In genomic region chr7:28983396-28984190, GRCh38 we compare ENCODE assay signal across 17 cellular contexts. TPM values are rescaled to one million over a fixed set of nuclear protein-coding genes. Genes with fewer than 3 reads are reported as not detected.
DNase-seq lines count a peak whose midpoint lies in the region; TF ChIP-seq lines count a peak whose summit lies in the region.
"Had no signal": no experiment of that assay in that cellular context is flagged by ENCODE, and none has a peak within 500 bp of the region (broad histone marks: within the 10 kb centered on the region; RNA-seq: fewer than 3 reads in every experiment).

No MANE protein-coding gene starts in this region.

- peaks cover 21 to 53% (median 42%) of the 10 kb centered on the region in 4 donors for H3K4me1 ChIP-seq in esophagus muscularis mucosa
- H3K4me1 ChIP-seq in effector memory CD4-positive, alpha-beta T cell (ENCODE audit: control insufficient read depth, insufficient read depth, low read length, poor library complexity, severe bottlenecking) = no peaks in the 10 kb centered on the region
- peaks cover 0 to 13% (median 9%) of the 10 kb centered on the region in 4 donors for H3K4me1 ChIP-seq in sigmoid colon
- peaks cover 0 to 5% of the 10 kb centered on the region in 2 donors for H3K4me1 ChIP-seq in ascending aorta
- H3K4me1 ChIP-seq: A549 had no signal

- no peak overlapping the region for H3K4me3 ChIP-seq in SK-N-MC
- no peak overlapping the region for H3K4me3 ChIP-seq in esophagus muscularis mucosa
- no peak overlapping the region for H3K4me3 ChIP-seq in effector memory CD4-positive, alpha-beta T cell (ENCODE audit: insufficient read depth, low read depth, low read length, poor library complexity, severe bottlenecking)
- H3K4me3 ChIP-seq in sigmoid colon = no peak overlapping the region
- H3K4me3 ChIP-seq in ascending aorta = no peak overlapping the region
- H3K4me3 ChIP-seq: A549, PC-9 had no signal

- H3K27me3 Mint-ChIP-seq in Calu3 (ENCODE audit: unreplicated experiment) (no peaks in the 10 kb centered on the region), neural crest cell (ENCODE audit: low read depth) (no peaks in the 10 kb centered on the region)

- H3K27ac ChIP-seq in SK-N-MC = peak overlapping the region; percentile 78; the same call in 1 of the 2 replicates
- H3K27ac ChIP-seq in esophagus muscularis mucosa (replicated peaks in 1 of 4) = no peak overlapping the region
- H3K27ac ChIP-seq in effector memory CD4-positive, alpha-beta T cell (ENCODE audit: insufficient read depth, low read length, poor library complexity, severe bottlenecking) = no peak overlapping the region
- peak overlapping the region in 1 of 4 donors; percentile 56 for H3K27ac ChIP-seq in sigmoid colon
- H3K27ac ChIP-seq in ascending aorta = no peak overlapping the region
- H3K27ac ChIP-seq: PC-9 had no signal

- TF ChIP-seq POLR2A in esophagus muscularis mucosa (IDR thresholded peaks at IDR 0.05; ENCODE audit: low read depth) (no peak), sigmoid colon (IDR thresholded peaks at IDR 0.05) (no peak)

- H3K27me3 ChIP-seq in esophagus muscularis mucosa (no peaks in the 10 kb centered on the region), sigmoid colon (no peaks in the 10 kb centered on the region), ascending aorta (no peaks in the 10 kb centered on the region)
- H3K27me3 ChIP-seq in effector memory CD4-positive, alpha-beta T cell (replicated peaks; ENCODE audit: control insufficient read depth, insufficient read depth, low read length, poor library complexity, severe bottlenecking) = no peaks in the 10 kb centered on the region

- H3K9me3 ChIP-seq in SK-N-MC (ENCODE audit: low read depth, low read length) = no peaks in the 10 kb centered on the region
- H3K9me3 ChIP-seq in esophagus muscularis mucosa = no peaks in the 10 kb centered on the region
- no peaks in the 10 kb centered on the region for H3K9me3 ChIP-seq in effector memory CD4-positive, alpha-beta T cell (ENCODE audit: control insufficient read depth, low read length)
- H3K9me3 ChIP-seq in sigmoid colon = no peaks in the 10 kb centered on the region
- H3K9me3 ChIP-seq in ascending aorta = no peaks in the 10 kb centered on the region
- H3K9me3 ChIP-seq: A549 had no signal

- H3K27ac Mint-ChIP-seq in Calu3 (ENCODE audit: unreplicated experiment) (peak overlapping the region; percentile 18), neural crest cell (ENCODE audit: unreplicated experiment) (peak overlapping the region; percentile 97)

- BruUV-seq in Calu3 (replicated peaks; lab: Mats Ljungman, UMichigan) = no TSS peak

- no peak for TF ChIP-seq EP300 in esophagus muscularis mucosa (IDR thresholded peaks at IDR 0.05)
- no peak for TF ChIP-seq EP300 in sigmoid colon (IDR thresholded peaks at IDR 0.05)

- H3K36me3 Mint-ChIP-seq in Calu3 (ENCODE audit: insufficient read depth, unreplicated experiment) (peaks cover 5% of the 10 kb centered on the region), neural crest cell (ENCODE audit: low read depth) (no peaks in the 10 kb centered on the region)

- 80% methylated on average over 4 of the region's 4 CpGs for WGBS in esophagus muscularis mucosa
- 86 to 97% methylated on average over 4 of the region's 4 CpGs for WGBS in sigmoid colon, 2 donors

- no peak overlapping the region for H3K9ac ChIP-seq in SK-N-MC (ENCODE audit: insufficient read length)

- H3K9me3 Mint-ChIP-seq in Calu3 (ENCODE audit: low read depth, unreplicated experiment) (no peaks in the 10 kb centered on the region), neural crest cell (peaks cover 4% of the 10 kb centered on the region)
- H3K9me3 Mint-ChIP-seq: HFFc6 had no signal

- H3K4me3 Mint-ChIP-seq in Calu3 (ENCODE audit: low read depth, unreplicated experiment) (no peak overlapping the region), neural crest cell (no peak overlapping the region)
- H3K4me3 Mint-ChIP-seq: CD14-positive monocyte, HFFc6 had no signal

- CTCF ChIA-PET in Calu3 (lab: Charles Lee) = interaction anchor here (0.8 to 1.5 kb wide), 2 partner anchors 19 to 27 kb away, joined by 4 to 6 read pairs; no protein-coding TSS in a partner anchor

- intact Hi-C loops in Calu3 (cut with micrococcal nuclease; ENCODE audit: unreplicated experiment) = no loop called here
- intact Hi-C loops in esophagus muscularis mucosa (cut with DNase I) = no loop called here
- intact Hi-C loops in sigmoid colon (cut with DNase I) = no loop called here
- intact Hi-C loops in ascending aorta (cut with DNase I) = no loop called here

- H3K4me1 Mint-ChIP-seq in Calu3 (ENCODE audit: low read depth, unreplicated experiment) = peaks cover 48% of the 10 kb centered on the region
- H3K4me1 Mint-ChIP-seq in neural crest cell = peaks cover 58% of the 10 kb centered on the region

- no peaks in the 10 kb centered on the region for H3K36me3 ChIP-seq in SK-N-MC (ENCODE audit: insufficient read depth, low read length)
- H3K36me3 ChIP-seq in esophagus muscularis mucosa = no peaks in the 10 kb centered on the region
- H3K36me3 ChIP-seq in effector memory CD4-positive, alpha-beta T cell (ENCODE audit: control insufficient read depth, insufficient read depth, low read length) = no peaks in the 10 kb centered on the region
- H3K36me3 ChIP-seq in sigmoid colon = no peaks in the 10 kb centered on the region
- no peaks in the 10 kb centered on the region for H3K36me3 ChIP-seq in ascending aorta

- no peak for TF ChIP-seq CTCF in Calu3 (IDR thresholded peaks at IDR 0.05; ENCODE audit: unreplicated experiment)
- no peak for TF ChIP-seq CTCF in esophagus muscularis mucosa (IDR thresholded peaks at IDR 0.05)
- TF ChIP-seq CTCF in neural crest cell (conservative IDR thresholded peaks at IDR 0.05) = no peak
- TF ChIP-seq CTCF in sigmoid colon (IDR thresholded peaks at IDR 0.05) = no peak
- no peak for TF ChIP-seq CTCF in ascending aorta (IDR thresholded peaks at IDR 0.05)

- DNase-seq in Calu3 (no peak), SK-N-MC (ENCODE audit: low read depth, low spot score) (no peak), esophagus muscularis mucosa (ENCODE audit: extremely low spot score) (peak; percentile 66), neural crest cell (ENCODE audit: low read depth, low spot score) (no peak), NCI-H146 treated with DMSO at 0.1 percent for 48 hours (lab: John Stamatoyannopoulos, UW; ENCODE audit: unreplicated experiment) (no peak), sigmoid colon (no peak), ascending aorta (ENCODE audit: low spot score in 2 of 2) (no peak)
- no peak for DNase-seq in effector memory CD4-positive, alpha-beta T cell
- DNase-seq: DMS153, Kasumi-1, NCI-H1417 treated with DMSO at 0.1 percent for 48 hours, NCI-H2081 had no signal

RNA-seq across cellular contexts. Expression of gene TRIL, which starts 25.5 kb away (rescaled TPM):
- 0.44 and 0.47 TPM in 2 replicates for total RNA-seq in Calu3 (2022)
- 1 to 10 TPM; 1.3 to 9.4 (median 5.5) TPM for total RNA-seq in esophagus muscularis mucosa
- total RNA-seq in neural crest cell = 60.7 and 61.5 TPM in 2 replicates
- total RNA-seq in sigmoid colon = 1 to 10 TPM; 1.5 to 7.5 (median 4.1) TPM
- polyA plus RNA-seq in sigmoid colon = under 1 TPM in 1 of 3 donors, not detected in 2; 0.66 TPM
- 13.5 TPM for total RNA-seq in ascending aorta
- total RNA-seq: H4, PC-9 had no signal
- polyA plus RNA-seq: A549, CD14-positive monocyte had no signal
